8 cellular contexts compared by ENCODE assay signal in genomic region chr10:14583252-14583651, GRCh38.
A peak's percentile ranks its signal among the peaks of the same experiment; 100 is the strongest.
DNase-seq lines count a peak whose midpoint lies in the region; ATAC-seq and FAIRE-seq lines count a peak whose summit lies in the region.

No MANE protein-coding gene starts in this region.

- H3K27me3 Mint-ChIP-seq in activated CD8-positive, alpha-beta memory T cell treated with anti-CD3 and anti-CD28 coated beads, Interleukin-2, amount 10 ng/mL, durations not matched to agents 7 days and 5 days = no peaks in the 10 kb centered on the region
- H3K27me3 Mint-ChIP-seq in memory B cell = no peaks in the 10 kb centered on the region
- H3K27me3 Mint-ChIP-seq in stimulated activated naive CD8-positive, alpha-beta T cell treated with anti-CD3 and anti-CD28 coated beads, Interleukin-15, amount 100 ng/mL, for 72 hours = no peaks in the 10 kb centered on the region

- H3K36me3 Mint-ChIP-seq in activated CD8-positive, alpha-beta memory T cell treated with anti-CD3 and anti-CD28 coated beads, Interleukin-2, amount 10 ng/mL, durations not matched to agents 7 days and 5 days = peaks cover 29% of the 10 kb centered on the region
- peaks cover 10% of the 10 kb centered on the region for H3K36me3 Mint-ChIP-seq in memory B cell

- CTCF ChIA-PET in activated CD8-positive, alpha-beta memory T cell treated with anti-CD3 and anti-CD28 coated beads, Interleukin-2, amount 10 ng/mL, durations not matched to agents 7 days and 5 days (lab: Charles Lee) = interaction anchor here (1.0 to 2.6 kb wide), 6 partner anchors 9 to 255 kb away, joined by 4 to 11 read pairs (median 4); partner anchors contain the start of genes HSPA14 and MSANTD7

- no peak for FAIRE-seq in RCC 7860 (lab: Jason Lieb, UNC)

- peak overlapping the region; percentile 51 for H3K4me3 Mint-ChIP-seq in activated CD8-positive, alpha-beta memory T cell treated with anti-CD3 and anti-CD28 coated beads, Interleukin-2, amount 10 ng/mL, durations not matched to agents 7 days and 5 days
- peak overlapping the region; percentile 64 for H3K4me3 Mint-ChIP-seq in memory B cell
- H3K4me3 Mint-ChIP-seq in stimulated activated naive CD8-positive, alpha-beta T cell treated with anti-CD3 and anti-CD28 coated beads, Interleukin-15, amount 100 ng/mL, for 72 hours = peak overlapping the region; percentile 70 to 87

- ATAC-seq in HG03108 (IDR thresholded peaks at IDR 0.05; ENCODE audit: unreplicated experiment) (peak; percentile 44), memory B cell (ENCODE audit: low read depth) (peak; percentile 93), HG03354 (IDR thresholded peaks at IDR 0.05; ENCODE audit: poor library complexity, severe bottlenecking, unreplicated experiment) (no peak)
- ATAC-seq in activated CD8-positive, alpha-beta memory T cell treated with anti-CD3 and anti-CD28 coated beads, Interleukin-2, amount 10 ng/mL, durations not matched to agents 7 days and 5 days = peak; percentile 54
- peak; percentile 85 for ATAC-seq in stimulated activated naive CD8-positive, alpha-beta T cell treated with anti-CD3 and anti-CD28 coated beads, Interleukin-15, amount 100 ng/mL, for 72 hours

- peak overlapping the region; percentile 81 for H3K27ac Mint-ChIP-seq in activated CD8-positive, alpha-beta memory T cell treated with anti-CD3 and anti-CD28 coated beads, Interleukin-2, amount 10 ng/mL, durations not matched to agents 7 days and 5 days
- H3K27ac Mint-ChIP-seq in memory B cell = peak overlapping the region; percentile 92
- peak overlapping the region; percentile 15 to 86 for H3K27ac Mint-ChIP-seq in stimulated activated naive CD8-positive, alpha-beta T cell treated with anti-CD3 and anti-CD28 coated beads, Interleukin-15, amount 100 ng/mL, for 72 hours

- peaks cover 78% of the 10 kb centered on the region for H3K4me1 Mint-ChIP-seq in activated CD8-positive, alpha-beta memory T cell treated with anti-CD3 and anti-CD28 coated beads, Interleukin-2, amount 10 ng/mL, durations not matched to agents 7 days and 5 days
- H3K4me1 Mint-ChIP-seq in memory B cell = peaks cover 65% of the 10 kb centered on the region
- peaks cover 86% of the 10 kb centered on the region for H3K4me1 Mint-ChIP-seq in stimulated activated naive CD8-positive, alpha-beta T cell treated with anti-CD3 and anti-CD28 coated beads, Interleukin-15, amount 100 ng/mL, for 72 hours

- no peaks in the 10 kb centered on the region for H3K9me3 Mint-ChIP-seq in activated CD8-positive, alpha-beta memory T cell treated with anti-CD3 and anti-CD28 coated beads, Interleukin-2, amount 10 ng/mL, durations not matched to agents 7 days and 5 days (ENCODE audit: low read depth)
- no peaks in the 10 kb centered on the region for H3K9me3 Mint-ChIP-seq in memory B cell
- no peaks in the 10 kb centered on the region for H3K9me3 Mint-ChIP-seq in stimulated activated naive CD8-positive, alpha-beta T cell treated with anti-CD3 and anti-CD28 coated beads, Interleukin-15, amount 100 ng/mL, for 72 hours

- peak; percentile 88 for DNase-seq in activated CD8-positive, alpha-beta memory T cell treated with anti-CD3 and anti-CD28 coated beads, Interleukin-2, amount 10 ng/mL, durations not matched to agents 7 days and 5 days
- DNase-seq in memory B cell (ENCODE audit: low spot score in 2 of 2) (peak in 1 of 2 donors; percentile 55), RCC 7860 (ENCODE audit: low spot score) (no peak), NCI-H1694 (lab: John Stamatoyannopoulos, UW) (no peak), epidermal melanocyte (ENCODE audit: insufficient read length, low spot score) (no peak)
- peak; percentile 68 to 83 for DNase-seq in stimulated activated naive CD8-positive, alpha-beta T cell treated with anti-CD3 and anti-CD28 coated beads, Interleukin-15, amount 100 ng/mL, for 72 hours

Comparison
In these comparisons a context has a peak if more than half of its experiments do, and no peak if none do; other contexts are left out.
1. DNase-seq: peak in activated CD8-positive, alpha-beta memory T cell treated with anti-CD3 and anti-CD28 coated beads, Interleukin-2, amount 10 ng/mL, durations not matched to agents 7 days and 5 days (single experiment) and stimulated activated naive CD8-positive, alpha-beta T cell treated with anti-CD3 and anti-CD28 coated beads, Interleukin-15, amount 100 ng/mL, for 72 hours (2 of 2); none in RCC 7860 (single experiment), NCI-H1694 (single experiment) and epidermal melanocyte (single experiment).
2. Peak in every context shown above with its lines, with median percentiles within 50 percentile points of each other: H3K27ac Mint-ChIP-seq and H3K4me3 Mint-ChIP-seq.